ENCODE assay signal across 8 cellular contexts in genomic region chr9:123353984-123354591, GRCh38. TPM values are rescaled to one million over a fixed set of nuclear protein-coding genes. Genes with fewer than 3 reads are reported as not detected.
A peak's percentile ranks its signal among the peaks of the same experiment; 100 is the strongest.
DNase-seq lines count a peak whose midpoint lies in the region; ATAC-seq and TF ChIP-seq lines count a peak whose summit lies in the region.

No MANE protein-coding gene starts in this region.

- no peak overlapping the region for H3K27ac Mint-ChIP-seq in natural killer cell treated with Interleukin-12 subunit alpha and Interleukin-12 subunit beta and Interleukin-15 and Interleukin-18, amount 100 ng/mL, for 72 hours

- H3K27me3 Mint-ChIP-seq in natural killer cell treated with Interleukin-12 subunit alpha and Interleukin-12 subunit beta and Interleukin-15 and Interleukin-18, amount 100 ng/mL, for 72 hours, result peaks cover 6 to 15% of the 10 kb centered on the region in 2 donors

- H3K36me3 ChIP-seq in tibial artery, result no peaks in the 10 kb centered on the region

- intact Hi-C loops in tibial artery (cut with DNase I; ENCODE audit: low total_unique reads), result loop anchor here (5.0 to 10.0 kb wide), 2 partner anchors 272 to 889 kb away; no protein-coding TSS in a partner anchor

- TF ChIP-seq CTCF in tibial artery (IDR thresholded peaks at IDR 0.05), result peak; percentile 71 to 86

- no peaks in the 10 kb centered on the region for H3K36me3 Mint-ChIP-seq in natural killer cell treated with Interleukin-12 subunit alpha and Interleukin-12 subunit beta and Interleukin-15 and Interleukin-18, amount 100 ng/mL, for 72 hours

- peaks cover 4 to 5% of the 10 kb centered on the region in 2 donors for H3K4me1 Mint-ChIP-seq in natural killer cell treated with Interleukin-12 subunit alpha and Interleukin-12 subunit beta and Interleukin-15 and Interleukin-18, amount 100 ng/mL, for 72 hours (ENCODE audit: low read depth in 2 of 2)

- H3K27ac ChIP-seq in tibial artery, result no peak overlapping the region

- no peak overlapping the region for H3K4me3 Mint-ChIP-seq in natural killer cell treated with Interleukin-12 subunit alpha and Interleukin-12 subunit beta and Interleukin-15 and Interleukin-18, amount 100 ng/mL, for 72 hours

- H3K9me3 Mint-ChIP-seq in natural killer cell treated with Interleukin-12 subunit alpha and Interleukin-12 subunit beta and Interleukin-15 and Interleukin-18, amount 100 ng/mL, for 72 hours, result no peaks in the 10 kb centered on the region

- DNase-seq in NCI-H1436 (lab: John Stamatoyannopoulos, UW), result peak; percentile 53
- DNase-seq in NCI-H1436 treated with DMSO at 0.1 percent for 48 hours (lab: John Stamatoyannopoulos, UW), result no peak
- DNase-seq in NCI-H82 (lab: John Stamatoyannopoulos, UW), result peak; percentile 83
- peak; percentile 40 for DNase-seq in activated T-cell treated with anti-CD3 and anti-CD28 coated beads for 1 hour (ENCODE audit: low read depth)
- DNase-seq in natural killer cell treated with Interleukin-12 subunit alpha and Interleukin-12 subunit beta and Interleukin-15 and Interleukin-18, amount 100 ng/mL, for 72 hours (ENCODE audit: low spot score), result no peak
- peak in 1 of 2 donors; percentile 42 for DNase-seq in tibial artery

- H3K4me3 ChIP-seq in tibial artery, result no peak overlapping the region

- peaks cover 0 to 65% of the 10 kb centered on the region in 2 donors for H3K27me3 ChIP-seq in tibial artery

- no peaks in the 10 kb centered on the region for H3K9me3 ChIP-seq in tibial artery

- ATAC-seq in HG02840 (IDR thresholded peaks at IDR 0.05; ENCODE audit: low FRiP score, unreplicated experiment), result peak; percentile 62
- ATAC-seq in esophagus mucosa, result peak; percentile 37
- peak; percentile 70 for ATAC-seq in natural killer cell treated with Interleukin-12 subunit alpha and Interleukin-12 subunit beta and Interleukin-15 and Interleukin-18, amount 100 ng/mL, for 72 hours

- H3K4me1 ChIP-seq in tibial artery, result peaks cover 0 to 13% (median 5%) of the 10 kb centered on the region in 4 donors

RNA-seq across cellular contexts. Expression of gene CRB2, which starts 1.9 kb away (rescaled TPM):
- not detected for total RNA-seq in esophagus mucosa
- not detected for total RNA-seq in natural killer cell treated with Interleukin-12 subunit alpha and Interleukin-12 subunit beta and Interleukin-15 and Interleukin-18, amount 100 ng/mL, for 72 hours

Comparison
In these comparisons a context has a peak if more than half of its experiments do, and no peak if none do; other contexts are left out.
1. DNase-seq: peak in NCI-H1436 (single experiment), NCI-H82 (single experiment) and activated T-cell treated with anti-CD3 and anti-CD28 coated beads for 1 hour (single experiment); none in NCI-H1436 treated with DMSO at 0.1 percent for 48 hours (single experiment) and natural killer cell treated with Interleukin-12 subunit alpha and Interleukin-12 subunit beta and Interleukin-15 and Interleukin-18, amount 100 ng/mL, for 72 hours (single experiment).
2. Peak in every context shown above with its lines, with median percentiles within 50 percentile points of each other: ATAC-seq.